ENCODE assay signal across 1 cellular context in the genomic region with DNA sequence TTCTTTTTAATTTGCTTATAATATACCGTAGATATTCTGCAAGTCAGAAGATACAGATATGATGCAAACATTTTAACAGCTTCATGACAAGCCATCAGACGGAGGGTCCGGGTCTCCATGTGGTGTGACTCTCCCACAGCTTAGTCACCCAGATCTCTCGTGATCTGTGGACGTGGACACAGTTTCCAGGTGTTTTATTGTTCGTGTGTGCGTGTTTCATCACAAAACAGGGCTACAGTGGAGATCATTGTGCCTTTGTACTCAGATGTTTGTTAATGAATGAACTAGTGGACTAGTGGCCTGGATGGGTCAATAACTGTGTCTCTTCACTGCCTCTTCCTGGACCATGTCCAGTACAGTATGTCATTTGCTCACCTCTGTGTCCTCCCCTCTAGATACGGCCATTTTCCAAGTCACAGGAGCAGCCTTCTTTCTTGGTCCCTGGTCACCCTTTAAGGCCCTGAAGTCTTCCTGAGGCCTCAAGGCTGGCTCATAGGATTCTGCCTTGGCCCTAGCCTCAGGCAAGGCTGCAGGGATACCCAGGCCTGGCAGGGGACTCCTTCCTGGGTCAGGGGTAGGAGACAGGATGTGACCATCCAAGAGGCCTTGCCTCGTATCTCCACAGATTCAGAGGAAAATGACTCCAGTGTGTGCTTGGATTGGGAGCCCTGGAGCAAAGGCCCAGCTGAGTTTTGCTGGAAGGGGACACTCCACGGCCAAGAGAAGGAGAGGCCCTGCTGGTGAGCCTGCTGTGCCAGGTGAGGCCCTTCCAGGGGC.
TF ChIP-seq lines count a peak whose summit lies in the region.

No MANE protein-coding gene starts in this region.

TF ChIP-seq in HepG2, 621 proteins besides CTCF, POLR2A, EP300 and RAD21 (continued from another document and continues in another):
- TF ChIP-seq, protein P1, sequence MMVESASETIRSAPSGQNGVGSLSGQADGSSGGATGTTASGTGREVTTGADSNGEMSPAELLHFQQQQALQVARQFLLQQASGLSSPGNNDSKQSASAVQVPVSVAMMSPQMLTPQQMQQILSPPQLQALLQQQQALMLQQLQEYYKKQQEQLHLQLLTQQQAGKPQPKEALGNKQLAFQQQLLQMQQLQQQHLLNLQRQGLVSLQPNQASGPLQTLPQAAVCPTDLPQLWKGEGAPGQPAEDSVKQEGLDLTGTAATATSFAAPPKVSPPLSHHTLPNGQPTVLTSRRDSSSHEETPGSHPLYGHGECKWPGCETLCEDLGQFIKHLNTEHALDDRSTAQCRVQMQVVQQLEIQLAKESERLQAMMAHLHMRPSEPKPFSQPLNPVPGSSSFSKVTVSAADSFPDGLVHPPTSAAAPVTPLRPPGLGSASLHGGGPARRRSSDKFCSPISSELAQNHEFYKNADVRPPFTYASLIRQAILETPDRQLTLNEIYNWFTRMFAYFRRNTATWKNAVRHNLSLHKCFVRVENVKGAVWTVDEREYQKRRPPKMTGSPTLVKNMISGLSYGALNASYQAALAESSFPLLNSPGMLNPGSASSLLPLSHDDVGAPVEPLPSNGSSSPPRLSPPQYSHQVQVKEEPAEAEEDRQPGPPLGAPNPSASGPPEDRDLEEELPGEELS (CRISPR knock-in tag; IDR thresholded peaks at IDR 0.05): peak; percentile 89
- TF ChIP-seq, protein P2, sequence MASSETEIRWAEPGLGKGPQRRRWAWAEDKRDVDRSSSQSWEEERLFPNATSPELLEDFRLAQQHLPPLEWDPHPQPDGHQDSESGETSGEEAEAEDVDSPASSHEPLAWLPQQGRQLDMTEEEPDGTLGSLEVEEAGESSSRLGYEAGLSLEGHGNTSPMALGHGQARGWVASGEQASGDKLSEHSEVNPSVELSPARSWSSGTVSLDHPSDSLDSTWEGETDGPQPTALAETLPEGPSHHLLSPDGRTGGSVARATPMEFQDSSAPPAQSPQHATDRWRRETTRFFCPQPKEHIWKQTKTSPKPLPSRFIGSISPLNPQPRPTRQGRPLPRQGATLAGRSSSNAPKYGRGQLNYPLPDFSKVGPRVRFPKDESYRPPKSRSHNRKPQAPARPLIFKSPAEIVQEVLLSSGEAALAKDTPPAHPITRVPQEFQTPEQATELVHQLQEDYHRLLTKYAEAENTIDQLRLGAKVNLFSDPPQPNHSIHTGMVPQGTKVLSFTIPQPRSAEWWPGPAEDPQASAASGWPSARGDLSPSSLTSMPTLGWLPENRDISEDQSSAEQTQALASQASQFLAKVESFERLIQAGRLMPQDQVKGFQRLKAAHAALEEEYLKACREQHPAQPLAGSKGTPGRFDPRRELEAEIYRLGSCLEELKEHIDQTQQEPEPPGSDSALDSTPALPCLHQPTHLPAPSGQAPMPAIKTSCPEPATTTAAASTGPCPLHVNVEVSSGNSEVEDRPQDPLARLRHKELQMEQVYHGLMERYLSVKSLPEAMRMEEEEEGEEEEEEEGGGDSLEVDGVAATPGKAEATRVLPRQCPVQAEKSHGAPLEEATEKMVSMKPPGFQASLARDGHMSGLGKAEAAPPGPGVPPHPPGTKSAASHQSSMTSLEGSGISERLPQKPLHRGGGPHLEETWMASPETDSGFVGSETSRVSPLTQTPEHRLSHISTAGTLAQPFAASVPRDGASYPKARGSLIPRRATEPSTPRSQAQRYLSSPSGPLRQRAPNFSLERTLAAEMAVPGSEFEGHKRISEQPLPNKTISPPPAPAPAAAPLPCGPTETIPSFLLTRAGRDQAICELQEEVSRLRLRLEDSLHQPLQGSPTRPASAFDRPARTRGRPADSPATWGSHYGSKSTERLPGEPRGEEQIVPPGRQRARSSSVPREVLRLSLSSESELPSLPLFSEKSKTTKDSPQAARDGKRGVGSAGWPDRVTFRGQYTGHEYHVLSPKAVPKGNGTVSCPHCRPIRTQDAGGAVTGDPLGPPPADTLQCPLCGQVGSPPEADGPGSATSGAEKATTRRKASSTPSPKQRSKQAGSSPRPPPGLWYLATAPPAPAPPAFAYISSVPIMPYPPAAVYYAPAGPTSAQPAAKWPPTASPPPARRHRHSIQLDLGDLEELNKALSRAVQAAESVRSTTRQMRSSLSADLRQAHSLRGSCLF (CRISPR knock-in tag; IDR thresholded peaks at IDR 0.05; ENCODE audit: borderline replicate concordance): no peak
- TF ChIP-seq, protein P3, sequence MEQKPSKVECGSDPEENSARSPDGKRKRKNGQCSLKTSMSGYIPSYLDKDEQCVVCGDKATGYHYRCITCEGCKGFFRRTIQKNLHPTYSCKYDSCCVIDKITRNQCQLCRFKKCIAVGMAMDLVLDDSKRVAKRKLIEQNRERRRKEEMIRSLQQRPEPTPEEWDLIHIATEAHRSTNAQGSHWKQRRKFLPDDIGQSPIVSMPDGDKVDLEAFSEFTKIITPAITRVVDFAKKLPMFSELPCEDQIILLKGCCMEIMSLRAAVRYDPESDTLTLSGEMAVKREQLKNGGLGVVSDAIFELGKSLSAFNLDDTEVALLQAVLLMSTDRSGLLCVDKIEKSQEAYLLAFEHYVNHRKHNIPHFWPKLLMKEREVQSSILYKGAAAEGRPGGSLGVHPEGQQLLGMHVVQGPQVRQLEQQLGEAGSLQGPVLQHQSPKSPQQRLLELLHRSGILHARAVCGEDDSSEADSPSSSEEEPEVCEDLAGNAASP (CRISPR knock-in tag; IDR thresholded peaks at IDR 0.05; ENCODE audit: borderline replicate concordance): peak; percentile 61; the same call in 1 of the 2 replicates
- TF ChIP-seq SYNCRIP (IDR thresholded peaks at IDR 0.05; ENCODE audit: insufficient read depth, low read depth, low read length): no peak
- TF ChIP-seq, protein P4, sequence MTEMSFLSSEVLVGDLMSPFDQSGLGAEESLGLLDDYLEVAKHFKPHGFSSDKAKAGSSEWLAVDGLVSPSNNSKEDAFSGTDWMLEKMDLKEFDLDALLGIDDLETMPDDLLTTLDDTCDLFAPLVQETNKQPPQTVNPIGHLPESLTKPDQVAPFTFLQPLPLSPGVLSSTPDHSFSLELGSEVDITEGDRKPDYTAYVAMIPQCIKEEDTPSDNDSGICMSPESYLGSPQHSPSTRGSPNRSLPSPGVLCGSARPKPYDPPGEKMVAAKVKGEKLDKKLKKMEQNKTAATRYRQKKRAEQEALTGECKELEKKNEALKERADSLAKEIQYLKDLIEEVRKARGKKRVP (CRISPR knock-in tag; IDR thresholded peaks at IDR 0.05): 0 out of 4 replicates have a peak, but pooled peaks of 1 of the 2 experiments have one; percentile 34
- no peak for TF ChIP-seq JDP2 (CRISPR knock-in tag; IDR thresholded peaks at IDR 0.05; ENCODE audit: borderline replicate concordance)
- 0 out of 2 replicates have a peak, but pooled peaks have one; percentile 79 for TF ChIP-seq ZNF230 (CRISPR knock-in tag; IDR thresholded peaks at IDR 0.05)
- TF ChIP-seq KDM4B (CRISPR knock-in tag; IDR thresholded peaks at IDR 0.05): peak; percentile 45; the same call in 1 of the 2 replicates
- no peak for TF ChIP-seq ZMAT3 (CRISPR knock-in tag; conservative IDR thresholded peaks at IDR 0.05)
- 0 out of 2 replicates have a peak, but pooled peaks have one; percentile 71 for TF ChIP-seq ZBTB3 (CRISPR knock-in tag; IDR thresholded peaks at IDR 0.05; ENCODE audit: borderline replicate concordance, low read depth)
- TF ChIP-seq, protein P5, sequence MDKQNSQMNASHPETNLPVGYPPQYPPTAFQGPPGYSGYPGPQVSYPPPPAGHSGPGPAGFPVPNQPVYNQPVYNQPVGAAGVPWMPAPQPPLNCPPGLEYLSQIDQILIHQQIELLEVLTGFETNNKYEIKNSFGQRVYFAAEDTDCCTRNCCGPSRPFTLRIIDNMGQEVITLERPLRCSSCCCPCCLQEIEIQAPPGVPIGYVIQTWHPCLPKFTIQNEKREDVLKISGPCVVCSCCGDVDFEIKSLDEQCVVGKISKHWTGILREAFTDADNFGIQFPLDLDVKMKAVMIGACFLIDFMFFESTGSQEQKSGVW (CRISPR knock-in tag; IDR thresholded peaks at IDR 0.05; ENCODE audit: borderline replicate concordance): no peak
- TF ChIP-seq ZNF839 (CRISPR knock-in tag; IDR thresholded peaks at IDR 0.05; ENCODE audit: borderline replicate concordance): peak; percentile 94
- TF ChIP-seq, protein P6, sequence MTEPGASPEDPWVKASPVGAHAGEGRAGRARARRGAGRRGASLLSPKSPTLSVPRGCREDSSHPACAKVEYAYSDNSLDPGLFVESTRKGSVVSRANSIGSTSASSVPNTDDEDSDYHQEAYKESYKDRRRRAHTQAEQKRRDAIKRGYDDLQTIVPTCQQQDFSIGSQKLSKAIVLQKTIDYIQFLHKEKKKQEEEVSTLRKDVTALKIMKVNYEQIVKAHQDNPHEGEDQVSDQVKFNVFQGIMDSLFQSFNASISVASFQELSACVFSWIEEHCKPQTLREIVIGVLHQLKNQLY (CRISPR knock-in tag; IDR thresholded peaks at IDR 0.05): peak; percentile 91
- TF ChIP-seq KDM1A (CRISPR knock-in tag; IDR thresholded peaks at IDR 0.05): peak; percentile 62; the same call in 1 of the 2 replicates
- TF ChIP-seq ZNF382 (CRISPR knock-in tag; IDR thresholded peaks at IDR 0.05; ENCODE audit: borderline replicate concordance): no peak
- no peak for TF ChIP-seq NR3C1 (CRISPR knock-in tag; IDR thresholded peaks at IDR 0.05)
- TF ChIP-seq CCAR2 (optimal IDR thresholded peaks at IDR 0.05; ENCODE audit: low read depth, low read length): no peak
- no peak for TF ChIP-seq FOSL1 (CRISPR knock-in tag; IDR thresholded peaks at IDR 0.05; ENCODE audit: borderline replicate concordance)
- TF ChIP-seq KAT7 (CRISPR knock-in tag; IDR thresholded peaks at IDR 0.05; ENCODE audit: borderline replicate concordance): peak; percentile 53; the same call in 1 of the 2 replicates
- TF ChIP-seq TCF12 (IDR thresholded peaks at IDR 0.05): no peak
- peak; percentile 74; the same call in 1 of the 2 replicates for TF ChIP-seq TCF12 (CRISPR knock-in tag; IDR thresholded peaks at IDR 0.05)
- TF ChIP-seq NFIB (CRISPR knock-in tag; IDR thresholded peaks at IDR 0.05; ENCODE audit: borderline replicate concordance): no peak; the same call in 1 of the 2 replicates
- TF ChIP-seq MYC (CRISPR knock-in tag; IDR thresholded peaks at IDR 0.05; ENCODE audit: borderline replicate concordance): peak; percentile 35; the same call in 1 of the 2 replicates
- TF ChIP-seq, protein P7, sequence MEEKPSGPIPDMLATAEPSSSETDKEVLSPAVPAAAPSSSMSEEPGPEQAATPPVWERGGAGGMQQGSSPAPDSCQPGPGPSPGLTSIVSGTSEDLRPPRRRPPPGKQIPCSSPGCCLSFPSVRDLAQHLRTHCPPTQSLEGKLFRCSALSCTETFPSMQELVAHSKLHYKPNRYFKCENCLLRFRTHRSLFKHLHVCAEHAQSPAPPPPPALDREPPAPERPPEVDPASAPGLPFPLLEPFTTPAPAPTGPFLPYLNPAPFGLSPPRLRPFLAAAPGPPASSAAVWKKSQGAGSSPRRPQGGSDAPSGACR (CRISPR knock-in tag; IDR thresholded peaks at IDR 0.05): peak; percentile 83
- TF ChIP-seq ZNF354B (CRISPR knock-in tag; IDR thresholded peaks at IDR 0.05): peak; percentile 94
- TF ChIP-seq, protein P8, sequence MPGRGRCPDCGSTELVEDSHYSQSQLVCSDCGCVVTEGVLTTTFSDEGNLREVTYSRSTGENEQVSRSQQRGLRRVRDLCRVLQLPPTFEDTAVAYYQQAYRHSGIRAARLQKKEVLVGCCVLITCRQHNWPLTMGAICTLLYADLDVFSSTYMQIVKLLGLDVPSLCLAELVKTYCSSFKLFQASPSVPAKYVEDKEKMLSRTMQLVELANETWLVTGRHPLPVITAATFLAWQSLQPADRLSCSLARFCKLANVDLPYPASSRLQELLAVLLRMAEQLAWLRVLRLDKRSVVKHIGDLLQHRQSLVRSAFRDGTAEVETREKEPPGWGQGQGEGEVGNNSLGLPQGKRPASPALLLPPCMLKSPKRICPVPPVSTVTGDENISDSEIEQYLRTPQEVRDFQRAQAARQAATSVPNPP (CRISPR knock-in tag; IDR thresholded peaks at IDR 0.05): no peak
- TF ChIP-seq FOXM1 (CRISPR knock-in tag; IDR thresholded peaks at IDR 0.05): no peak
- TF ChIP-seq, protein P9, sequence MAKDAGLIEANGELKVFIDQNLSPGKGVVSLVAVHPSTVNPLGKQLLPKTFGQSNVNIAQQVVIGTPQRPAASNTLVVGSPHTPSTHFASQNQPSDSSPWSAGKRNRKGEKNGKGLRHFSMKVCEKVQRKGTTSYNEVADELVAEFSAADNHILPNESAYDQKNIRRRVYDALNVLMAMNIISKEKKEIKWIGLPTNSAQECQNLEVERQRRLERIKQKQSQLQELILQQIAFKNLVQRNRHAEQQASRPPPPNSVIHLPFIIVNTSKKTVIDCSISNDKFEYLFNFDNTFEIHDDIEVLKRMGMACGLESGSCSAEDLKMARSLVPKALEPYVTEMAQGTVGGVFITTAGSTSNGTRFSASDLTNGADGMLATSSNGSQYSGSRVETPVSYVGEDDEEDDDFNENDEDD (CRISPR knock-in tag; IDR thresholded peaks at IDR 0.05; ENCODE audit: borderline replicate concordance): no peak
- TF ChIP-seq RBAK (CRISPR knock-in tag; IDR thresholded peaks at IDR 0.05): 0 out of 2 replicates have a peak, but pooled peaks have one; percentile 29
- TF ChIP-seq PAX8 (CRISPR knock-in tag; IDR thresholded peaks at IDR 0.05; ENCODE audit: borderline replicate concordance): no peak
- peak; percentile 81 for TF ChIP-seq ASH2L (IDR thresholded peaks at IDR 0.05; ENCODE audit: insufficient read length, low read depth, low read length)
- TF ChIP-seq, protein P10, sequence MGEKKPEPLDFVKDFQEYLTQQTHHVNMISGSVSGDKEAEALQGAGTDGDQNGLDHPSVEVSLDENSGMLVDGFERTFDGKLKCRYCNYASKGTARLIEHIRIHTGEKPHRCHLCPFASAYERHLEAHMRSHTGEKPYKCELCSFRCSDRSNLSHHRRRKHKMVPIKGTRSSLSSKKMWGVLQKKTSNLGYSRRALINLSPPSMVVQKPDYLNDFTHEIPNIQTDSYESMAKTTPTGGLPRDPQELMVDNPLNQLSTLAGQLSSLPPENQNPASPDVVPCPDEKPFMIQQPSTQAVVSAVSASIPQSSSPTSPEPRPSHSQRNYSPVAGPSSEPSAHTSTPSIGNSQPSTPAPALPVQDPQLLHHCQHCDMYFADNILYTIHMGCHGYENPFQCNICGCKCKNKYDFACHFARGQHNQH (CRISPR knock-in tag; IDR thresholded peaks at IDR 0.05): peak; percentile 94
- no peak; the same call in 1 of the 2 replicates for TF ChIP-seq ZBTB7B (CRISPR knock-in tag; IDR thresholded peaks at IDR 0.05)
- TF ChIP-seq, protein P11, sequence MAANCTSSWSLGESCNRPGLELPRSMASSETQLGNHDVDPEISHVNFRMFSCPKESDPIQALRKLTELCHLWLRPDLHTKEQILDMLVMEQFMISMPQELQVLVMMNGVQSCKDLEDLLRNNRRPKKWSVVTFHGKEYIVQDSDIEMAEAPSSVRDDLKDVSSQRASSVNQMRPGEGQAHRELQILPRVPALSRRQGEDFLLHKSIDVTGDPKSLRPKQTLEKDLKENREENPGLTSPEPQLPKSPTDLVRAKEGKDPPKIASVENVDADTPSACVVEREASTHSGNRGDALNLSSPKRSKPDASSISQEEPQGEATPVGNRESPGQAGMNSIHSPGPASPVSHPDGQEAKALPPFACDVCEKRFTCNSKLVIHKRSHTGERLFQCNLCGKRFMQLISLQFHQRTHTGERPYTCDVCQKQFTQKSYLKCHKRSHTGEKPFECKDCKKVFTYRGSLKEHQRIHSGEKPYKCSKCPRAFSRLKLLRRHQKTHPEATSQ (CRISPR knock-in tag; IDR thresholded peaks at IDR 0.05; ENCODE audit: borderline replicate concordance): peak; percentile 46; the same call in 1 of the 2 replicates
- TF ChIP-seq ZKSCAN8 (CRISPR knock-in tag; IDR thresholded peaks at IDR 0.05; ENCODE audit: borderline replicate concordance): peak; percentile 85
- peak; percentile 65; the same call in 1 of the 2 replicates for TF ChIP-seq ZNF768 (CRISPR knock-in tag; IDR thresholded peaks at IDR 0.05)
- no peak for TF ChIP-seq HNRNPH1 (optimal IDR thresholded peaks at IDR 0.05; ENCODE audit: low read depth, low read length)
